In the genomic region with DNA sequence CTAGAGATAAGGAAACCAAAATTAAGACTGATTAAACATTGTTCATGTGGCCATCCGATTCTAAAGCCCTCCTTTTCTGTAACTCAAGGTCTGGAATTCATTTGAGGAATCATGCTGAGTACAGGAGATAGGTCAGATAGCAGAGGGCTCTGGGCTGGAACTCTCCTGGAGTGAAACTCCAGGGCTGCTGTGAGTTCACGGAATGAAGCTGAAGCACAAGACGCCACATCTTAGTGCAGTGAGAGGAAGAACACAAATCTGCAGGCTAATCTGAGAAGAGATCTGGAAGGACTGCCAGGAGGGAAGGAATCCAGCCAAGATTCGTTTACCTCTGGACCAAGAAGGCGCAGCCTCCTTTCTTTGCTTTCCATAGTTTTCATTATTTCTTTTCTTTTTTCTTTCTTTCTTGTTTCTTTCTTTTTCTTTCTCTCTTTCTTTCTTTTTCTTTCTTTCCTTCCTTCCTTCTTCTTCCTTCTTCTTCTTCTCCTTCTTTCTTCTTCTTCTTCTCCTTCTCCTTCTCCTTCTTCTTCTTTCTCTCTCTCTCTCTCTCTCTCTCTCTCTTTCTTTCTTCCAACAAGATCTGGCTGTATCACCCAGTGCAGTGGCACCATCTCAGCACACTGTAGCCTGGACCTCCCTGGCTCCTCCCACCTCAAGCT, we compare ENCODE assay signal across 1 cellular context.
TF ChIP-seq lines count a peak whose summit lies in the region.

No MANE protein-coding gene starts in this region.

TF ChIP-seq in SK-N-SH, 30 proteins besides CTCF, POLR2A, EP300 and RAD21:
- TF ChIP-seq, protein P1, sequence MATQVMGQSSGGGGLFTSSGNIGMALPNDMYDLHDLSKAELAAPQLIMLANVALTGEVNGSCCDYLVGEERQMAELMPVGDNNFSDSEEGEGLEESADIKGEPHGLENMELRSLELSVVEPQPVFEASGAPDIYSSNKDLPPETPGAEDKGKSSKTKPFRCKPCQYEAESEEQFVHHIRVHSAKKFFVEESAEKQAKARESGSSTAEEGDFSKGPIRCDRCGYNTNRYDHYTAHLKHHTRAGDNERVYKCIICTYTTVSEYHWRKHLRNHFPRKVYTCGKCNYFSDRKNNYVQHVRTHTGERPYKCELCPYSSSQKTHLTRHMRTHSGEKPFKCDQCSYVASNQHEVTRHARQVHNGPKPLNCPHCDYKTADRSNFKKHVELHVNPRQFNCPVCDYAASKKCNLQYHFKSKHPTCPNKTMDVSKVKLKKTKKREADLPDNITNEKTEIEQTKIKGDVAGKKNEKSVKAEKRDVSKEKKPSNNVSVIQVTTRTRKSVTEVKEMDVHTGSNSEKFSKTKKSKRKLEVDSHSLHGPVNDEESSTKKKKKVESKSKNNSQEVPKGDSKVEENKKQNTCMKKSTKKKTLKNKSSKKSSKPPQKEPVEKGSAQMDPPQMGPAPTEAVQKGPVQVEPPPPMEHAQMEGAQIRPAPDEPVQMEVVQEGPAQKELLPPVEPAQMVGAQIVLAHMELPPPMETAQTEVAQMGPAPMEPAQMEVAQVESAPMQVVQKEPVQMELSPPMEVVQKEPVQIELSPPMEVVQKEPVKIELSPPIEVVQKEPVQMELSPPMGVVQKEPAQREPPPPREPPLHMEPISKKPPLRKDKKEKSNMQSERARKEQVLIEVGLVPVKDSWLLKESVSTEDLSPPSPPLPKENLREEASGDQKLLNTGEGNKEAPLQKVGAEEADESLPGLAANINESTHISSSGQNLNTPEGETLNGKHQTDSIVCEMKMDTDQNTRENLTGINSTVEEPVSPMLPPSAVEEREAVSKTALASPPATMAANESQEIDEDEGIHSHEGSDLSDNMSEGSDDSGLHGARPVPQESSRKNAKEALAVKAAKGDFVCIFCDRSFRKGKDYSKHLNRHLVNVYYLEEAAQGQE (IDR thresholded peaks at IDR 0.05; ENCODE audit: low read depth, low read length) = no peak
- TF ChIP-seq GATA2 (CRISPR knock-in tag; IDR thresholded peaks at IDR 0.05) (peak; percentile 10; the same call in 1 of the 2 replicates), NFIC (IDR thresholded peaks at IDR 0.05; ENCODE audit: borderline replicate concordance) (peak; percentile 62), YY1 (IDR thresholded peaks at IDR 0.05; ENCODE audit: low read depth) (no peak), JUND (IDR thresholded peaks at IDR 0.05) (0 out of 2 replicates have a peak, but pooled peaks have one; percentile 8), ELF1 (IDR thresholded peaks at IDR 0.05) (no peak), SMC3 (IDR thresholded peaks at IDR 0.05; ENCODE audit: low read depth, low read length) (0 out of 2 replicates have a peak, but pooled peaks have one; percentile 19), FOSL2 (IDR thresholded peaks at IDR 0.05; ENCODE audit: borderline replicate concordance, low read depth) (no peak), MXI1 (IDR thresholded peaks at IDR 0.05; ENCODE audit: low read depth, low read length) (no peak), TCF12 (IDR thresholded peaks at IDR 0.05) (peak; percentile 52)
- TF ChIP-seq, protein P2, sequence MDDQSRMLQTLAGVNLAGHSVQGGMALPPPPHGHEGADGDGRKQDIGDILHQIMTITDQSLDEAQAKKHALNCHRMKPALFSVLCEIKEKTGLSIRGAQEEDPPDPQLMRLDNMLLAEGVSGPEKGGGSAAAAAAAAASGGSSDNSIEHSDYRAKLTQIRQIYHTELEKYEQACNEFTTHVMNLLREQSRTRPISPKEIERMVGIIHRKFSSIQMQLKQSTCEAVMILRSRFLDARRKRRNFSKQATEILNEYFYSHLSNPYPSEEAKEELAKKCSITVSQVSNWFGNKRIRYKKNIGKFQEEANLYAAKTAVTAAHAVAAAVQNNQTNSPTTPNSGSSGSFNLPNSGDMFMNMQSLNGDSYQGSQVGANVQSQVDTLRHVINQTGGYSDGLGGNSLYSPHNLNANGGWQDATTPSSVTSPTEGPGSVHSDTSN (IDR thresholded peaks at IDR 0.05) = 0 out of 2 replicates have a peak, but pooled peaks have one; percentile 20
